Comparison of ENCODE assay signal across 13 cellular contexts in the genomic region with DNA sequence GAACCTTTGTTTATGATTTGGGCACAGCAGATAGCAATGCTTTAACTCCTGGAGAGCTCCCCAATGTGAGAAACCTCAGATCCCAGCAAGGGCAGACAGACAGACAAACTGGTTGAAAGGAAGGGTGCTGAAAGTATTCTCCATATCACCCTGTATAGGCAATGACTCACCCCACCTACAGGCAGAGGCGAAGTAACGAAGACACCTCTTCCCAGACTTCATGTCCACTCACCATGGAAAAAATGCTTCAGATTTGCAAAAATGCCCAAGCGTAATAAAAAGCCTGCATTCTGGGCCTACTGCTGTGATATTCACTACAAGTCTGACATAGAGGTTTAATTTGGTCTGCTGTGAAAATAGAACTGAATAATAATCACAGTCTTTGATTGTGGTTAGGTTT. TPM values are rescaled to one million over a fixed set of nuclear protein-coding genes. Genes with fewer than 3 reads are reported as not detected.
DNase-seq lines count a peak whose midpoint lies in the region; ATAC-seq, FAIRE-seq and TF ChIP-seq lines count a peak whose summit lies in the region.
"Had no signal": no experiment of that assay in that cellular context is flagged by ENCODE, and none has a peak within 500 bp of the region (broad histone marks: within the 10 kb centered on the region; RNA-seq: fewer than 3 reads in every experiment).

No MANE protein-coding gene starts in this region.

- no peak overlapping the region for H3K4me2 ChIP-seq in GM23248 (ENCODE audit: unreplicated experiment)

- ATAC-seq in HG02870 (IDR thresholded peaks at IDR 0.05; ENCODE audit: unreplicated experiment), result no peak
- ATAC-seq in pancreas, result no peak
- ATAC-seq: CD8-positive, alpha-beta T cell; gastrocnemius medialis had no signal

- no peak for FAIRE-seq in pancreas (lab: Jason Lieb, UNC)

- intact Hi-C loops in CD4-positive, alpha-beta memory T cell (cut with micrococcal nuclease), result no loop called here
- intact Hi-C loops in activated T-helper 2 cell treated with anti-CD3 and anti-CD28 coated beads, Interferon-gamma antibody, Interleukin-2, Interleukin-4, amounts not matched to agents 10 μg/mL and 5 μg/mL and 100 μg/mL, durations not matched to agents 14 hours and 24 hours and 36 hours (cut with micrococcal nuclease), result no loop called here
- intact Hi-C loops in pancreas (cut with DNase I) (no loop called here), A673 (cut with micrococcal nuclease; ENCODE audit: unreplicated experiment) (no loop called here)

- H3K27me3 Mint-ChIP-seq in CD4-positive, alpha-beta memory T cell, result no peaks in the 10 kb centered on the region
- no peaks in the 10 kb centered on the region for H3K27me3 Mint-ChIP-seq in activated T-helper 2 cell treated with anti-CD3 and anti-CD28 coated beads, Interferon-gamma antibody, Interleukin-2, Interleukin-4, amounts not matched to agents 10 μg/mL and 5 μg/mL and 100 μg/mL, durations not matched to agents 14 hours and 24 hours and 36 hours (ENCODE audit: low read depth)
- peaks cover 0 to 5% (median 4%) of the 10 kb centered on the region in 3 donors for H3K27me3 Mint-ChIP-seq in immature natural killer cell (ENCODE audit: low read depth in 3 of 3)

- H3K27me3 ChIP-seq in CD4-positive, alpha-beta memory T cell (ENCODE audit: insufficient read depth, low read length), result no peaks in the 10 kb centered on the region
- H3K27me3 ChIP-seq in GM23248 (replicated peaks; ENCODE audit: insufficient read depth) (no peaks in the 10 kb centered on the region), pancreas (no peaks in the 10 kb centered on the region), A673 (replicated peaks; ENCODE audit: insufficient read depth, low read depth, low read length, poor library complexity) (no peaks in the 10 kb centered on the region)
- H3K27me3 ChIP-seq: gastrocnemius medialis, MG63 had no signal

- H4K20me1 ChIP-seq in GM23248 (ENCODE audit: insufficient read depth), result no peaks in the 10 kb centered on the region

- no peak overlapping the region for H3K4me3 ChIP-seq in CD4-positive, alpha-beta memory T cell (ENCODE audit: low read length in 2 of 2)
- no peak overlapping the region for H3K4me3 ChIP-seq in GM23248
- H3K4me3 ChIP-seq in pancreas, result no peak overlapping the region
- H3K4me3 ChIP-seq in A673 (ENCODE audit: low read depth, low read length, poor library complexity, severe bottlenecking), result no peak overlapping the region
- H3K4me3 ChIP-seq: gastrocnemius medialis, HAP-1, MG63 had no signal

- 46 to 47% methylated on average over 3 of the region's 3 CpGs for WGBS in GM23248 (ENCODE audit: low coverage in 1 of 2, low lambda C conversion rate in 2 of 2, missing lambda C conversion rate in 2 of 2), 2 experiments
- WGBS in pancreas, 2 donors, result 92 to 95% methylated on average over 3 of the region's 3 CpGs

- H3K4me3 Mint-ChIP-seq in CD4-positive, alpha-beta memory T cell, result peak overlapping the region in 3 of 8 donors; percentile 2 to 47 (median 6)
- H3K4me3 Mint-ChIP-seq in activated T-helper 2 cell treated with anti-CD3 and anti-CD28 coated beads, Interferon-gamma antibody, Interleukin-2, Interleukin-4, amounts not matched to agents 10 μg/mL and 5 μg/mL and 100 μg/mL, durations not matched to agents 14 hours and 24 hours and 36 hours (ENCODE audit: low read depth), result peak overlapping the region; percentile 35
- peak overlapping the region; percentile 23 to 73 (median 49) for H3K4me3 Mint-ChIP-seq in immature natural killer cell
- H3K4me3 Mint-ChIP-seq: CD8-positive, alpha-beta T cell had no signal

- H3K27ac Mint-ChIP-seq in CD4-positive, alpha-beta memory T cell, result peak overlapping the region; percentile 6 to 88 (median 62)
- H3K27ac Mint-ChIP-seq in activated T-helper 2 cell treated with anti-CD3 and anti-CD28 coated beads, Interferon-gamma antibody, Interleukin-2, Interleukin-4, amounts not matched to agents 10 μg/mL and 5 μg/mL and 100 μg/mL, durations not matched to agents 14 hours and 24 hours and 36 hours, result peak overlapping the region; percentile 81
- peak overlapping the region; percentile 99 to 100 (median 100) for H3K27ac Mint-ChIP-seq in immature natural killer cell

- no peak overlapping the region for H2AFZ ChIP-seq in GM23248

- no peaks in the 10 kb centered on the region for H3K9me2 ChIP-seq in GM23248 (ENCODE audit: insufficient read depth)

- TF ChIP-seq CTCF in pancreas (IDR thresholded peaks at IDR 0.05), result no peak
- TF ChIP-seq CTCF in A673 (conservative IDR thresholded peaks at IDR 0.05; ENCODE audit: low read depth, low read length), result no peak

- peaks cover 52% of the 10 kb centered on the region for H3K4me1 ChIP-seq in CD4-positive, alpha-beta memory T cell (ENCODE audit: insufficient read depth, low read length)
- H3K4me1 ChIP-seq in GM23248 (ENCODE audit: insufficient read depth), result peaks cover 26% of the 10 kb centered on the region
- peaks cover 0 to 6% (median 2%) of the 10 kb centered on the region in 3 donors for H3K4me1 ChIP-seq in pancreas
- no peaks in the 10 kb centered on the region for H3K4me1 ChIP-seq in A673 (ENCODE audit: insufficient read depth, low read length, poor library complexity, severe bottlenecking)
- H3K4me1 ChIP-seq: HAP-1 had no signal

- in situ Hi-C loops in GM23248 (cut with MboI), result no loop called here

- no peaks in the 10 kb centered on the region; the same call in none of the 2 replicates for H3F3A ChIP-seq in GM23248 (ENCODE audit: insufficient read depth)

- no peak overlapping the region for H3K9ac ChIP-seq in GM23248

- CTCF ChIA-PET in CD4-positive, alpha-beta memory T cell (lab: Charles Lee; ENCODE audit: partially characterized antibody), result interaction anchor here (1.0 to 4.5 kb wide), 4 partner anchors 9 to 125 kb away, joined by 3 to 26 read pairs (median 4); no protein-coding TSS in a partner anchor
- CTCF ChIA-PET in A673 (lab: Charles Lee), result no interaction called here

- peaks cover 0 to 4% of the 10 kb centered on the region in 2 donors for H3K36me3 Mint-ChIP-seq in CD4-positive, alpha-beta memory T cell
- H3K36me3 Mint-ChIP-seq in activated T-helper 2 cell treated with anti-CD3 and anti-CD28 coated beads, Interferon-gamma antibody, Interleukin-2, Interleukin-4, amounts not matched to agents 10 μg/mL and 5 μg/mL and 100 μg/mL, durations not matched to agents 14 hours and 24 hours and 36 hours (ENCODE audit: low read depth), result peaks cover 25% of the 10 kb centered on the region
- H3K36me3 Mint-ChIP-seq in immature natural killer cell, result peaks cover 4 to 14% (median 8%) of the 10 kb centered on the region in 3 donors
- H3K36me3 Mint-ChIP-seq: CD8-positive, alpha-beta T cell had no signal

- peaks cover 0 to 4% (median 0%) of the 10 kb centered on the region in 8 donors for H3K9me3 Mint-ChIP-seq in CD4-positive, alpha-beta memory T cell
- peaks cover 5% of the 10 kb centered on the region for H3K9me3 Mint-ChIP-seq in activated T-helper 2 cell treated with anti-CD3 and anti-CD28 coated beads, Interferon-gamma antibody, Interleukin-2, Interleukin-4, amounts not matched to agents 10 μg/mL and 5 μg/mL and 100 μg/mL, durations not matched to agents 14 hours and 24 hours and 36 hours
- H3K9me3 Mint-ChIP-seq in immature natural killer cell, result peaks cover 0 to 5% (median 0%) of the 10 kb centered on the region in 6 donors
- H3K9me3 Mint-ChIP-seq: CD8-positive, alpha-beta T cell had no signal

- no peaks in the 10 kb centered on the region for H3K79me2 ChIP-seq in GM23248 (ENCODE audit: insufficient read depth)

- no peak overlapping the region for H3K27ac ChIP-seq in CD4-positive, alpha-beta memory T cell (ENCODE audit: low read depth, low read length)
- peak overlapping the region; percentile 43 for H3K27ac ChIP-seq in GM23248
- no peak overlapping the region for H3K27ac ChIP-seq in pancreas
- no peak overlapping the region for H3K27ac ChIP-seq in A673 (ENCODE audit: low read depth, low read length, poor library complexity, severe bottlenecking)
- H3K27ac ChIP-seq: gastrocnemius medialis had no signal

- H3K36me3 ChIP-seq in CD4-positive, alpha-beta memory T cell (ENCODE audit: insufficient read depth, low read length), result no peaks in the 10 kb centered on the region
- H3K36me3 ChIP-seq in GM23248 (ENCODE audit: low read depth) (no peaks in the 10 kb centered on the region), pancreas (no peaks in the 10 kb centered on the region), A673 (ENCODE audit: insufficient read depth, low read length, poor library complexity, severe bottlenecking) (no peaks in the 10 kb centered on the region)
- H3K36me3 ChIP-seq: gastrocnemius medialis, HAP-1, MG63 had no signal

- POLR2A ChIA-PET in CD4-positive, alpha-beta memory T cell (lab: Charles Lee; ENCODE audit: partially characterized antibody), result interaction anchor here (0.9 to 3.8 kb wide), 2 partner anchors 8 to 151 kb away, joined by 3 to 17 read pairs; partner anchors contain the start of gene FSIP1
- POLR2A ChIA-PET in A673 (lab: Charles Lee; ENCODE audit: low non-redundant PET), result no interaction called here

- no TSS peak for BruUV-seq in A673 (replicated peaks; lab: Mats Ljungman, UMichigan)

- peaks cover 40 to 50% (median 48%) of the 10 kb centered on the region in 4 donors for H3K4me1 Mint-ChIP-seq in CD4-positive, alpha-beta memory T cell
- H3K4me1 Mint-ChIP-seq in activated T-helper 2 cell treated with anti-CD3 and anti-CD28 coated beads, Interferon-gamma antibody, Interleukin-2, Interleukin-4, amounts not matched to agents 10 μg/mL and 5 μg/mL and 100 μg/mL, durations not matched to agents 14 hours and 24 hours and 36 hours (ENCODE audit: low read depth), result peaks cover 48% of the 10 kb centered on the region
- peaks cover 54 to 57% of the 10 kb centered on the region in 2 donors for H3K4me1 Mint-ChIP-seq in immature natural killer cell

- H3K9me3 ChIP-seq in CD4-positive, alpha-beta memory T cell (ENCODE audit: control insufficient read depth in 1 of 2, low read length in 2 of 2), result no peaks in the 10 kb centered on the region
- no peaks in the 10 kb centered on the region for H3K9me3 ChIP-seq in GM23248 (ENCODE audit: low read depth)
- no peaks in the 10 kb centered on the region for H3K9me3 ChIP-seq in pancreas
- H3K9me3 ChIP-seq in A673 (ENCODE audit: low read depth, low read length, poor library complexity, severe bottlenecking), result no peaks in the 10 kb centered on the region
- H3K9me3 ChIP-seq: gastrocnemius medialis, HAP-1 had no signal

- DNase-seq in CD4-positive, alpha-beta memory T cell, result peak in 1 of 5 donors; percentile 24
- DNase-seq in GM23248 (peak; percentile 75), immature natural killer cell (peak in 2 of 3 donors; percentile 39 to 43), pancreas (no peak), A673 (ENCODE audit: low spot score) (no peak)
- no peak for DNase-seq in activated T-helper 2 cell treated with anti-CD3 and anti-CD28 coated beads, Interferon-gamma antibody, Interleukin-2, Interleukin-4, amounts not matched to agents 10 μg/mL and 5 μg/mL and 100 μg/mL, durations not matched to agents 14 hours and 24 hours and 36 hours (ENCODE audit: low spot score)
- DNase-seq: amniotic stem cell; CD8-positive, alpha-beta T cell; gastrocnemius medialis; MG63; NCI-H2171 treated with DMSO at 0.1 percent for 48 hours had no signal

RNA-seq across cellular contexts. Expression of gene THBS1, which starts 50.5 kb away (rescaled TPM):
- 1 to 10 TPM; 4.0 to 7.6 TPM for total RNA-seq in CD4-positive, alpha-beta memory T cell
- 1 to 10 TPM in 1 of 2 donors, under 1 TPM in 1; 0.77 to 1.1 TPM for polyA plus RNA-seq in CD4-positive, alpha-beta memory T cell
- 7,697 and 8,549 TPM in 2 replicates for total RNA-seq in GM23248 (2014; rRNA removed; shearing (Covaris generic))
- polyA plus RNA-seq in GM23248 (2016; fragmentation: Nextera tagmentation; extraction: Ambion mirVana), result 2,858 and 2,877 TPM in 2 replicates
- total RNA-seq in activated T-helper 2 cell treated with anti-CD3 and anti-CD28 coated beads, Interferon-gamma antibody, Interleukin-2, Interleukin-4, amounts not matched to agents 10 μg/mL and 5 μg/mL and 100 μg/mL, durations not matched to agents 14 hours and 24 hours and 36 hours, result 0.32 and 0.43 TPM in 2 replicates
- polyA plus RNA-seq in immature natural killer cell, result 10 to 100 TPM in 1 of 3 donors, 1 to 10 TPM in 2; 2.2 to 11.4 (median 9.2) TPM
- 100 to 1,000 TPM in 2 of 6 donors, 10 to 100 TPM in 4; 31.1 to 176 (median 77.9) TPM for total RNA-seq in pancreas
- 10 to 100 TPM; 14.0 to 16.7 TPM for polyA plus RNA-seq in pancreas
- total RNA-seq in A673 (2021), result 0.76 and 0.80 TPM in 2 replicates

Comparison
In these comparisons a context has a peak if more than half of its experiments do, and no peak if none do; other contexts are left out.
1. DNase-seq: peak in GM23248 (single experiment) and immature natural killer cell (2 of 3); none in activated T-helper 2 cell treated with anti-CD3 and anti-CD28 coated beads, Interferon-gamma antibody, Interleukin-2, Interleukin-4, amounts not matched to agents 10 μg/mL and 5 μg/mL and 100 μg/mL, durations not matched to agents 14 hours and 24 hours and 36 hours (single experiment), pancreas (0 of 6) and A673 (single experiment).
2. RNA of gene THBS1, which starts 50.5 kb away (total RNA-seq): 7,697 to 8,549 TPM in GM23248; 31.1 to 176 TPM in pancreas, 4.0 to 7.6 TPM in CD4-positive, alpha-beta memory T cell, 0.76 to 0.80 TPM in A673 and 0.32 to 0.43 TPM in activated T-helper 2 cell treated with anti-CD3 and anti-CD28 coated beads, Interferon-gamma antibody, Interleukin-2, Interleukin-4, amounts not matched to agents 10 μg/mL and 5 μg/mL and 100 μg/mL, durations not matched to agents 14 hours and 24 hours and 36 hours; every median in the first group is over 10 times any median in the second.
3. Peak in every context shown above with its lines, with median percentiles within 50 percentile points of each other: H3K27ac Mint-ChIP-seq.